ENCODE assay signal across 25 cellular contexts in the genomic region with DNA sequence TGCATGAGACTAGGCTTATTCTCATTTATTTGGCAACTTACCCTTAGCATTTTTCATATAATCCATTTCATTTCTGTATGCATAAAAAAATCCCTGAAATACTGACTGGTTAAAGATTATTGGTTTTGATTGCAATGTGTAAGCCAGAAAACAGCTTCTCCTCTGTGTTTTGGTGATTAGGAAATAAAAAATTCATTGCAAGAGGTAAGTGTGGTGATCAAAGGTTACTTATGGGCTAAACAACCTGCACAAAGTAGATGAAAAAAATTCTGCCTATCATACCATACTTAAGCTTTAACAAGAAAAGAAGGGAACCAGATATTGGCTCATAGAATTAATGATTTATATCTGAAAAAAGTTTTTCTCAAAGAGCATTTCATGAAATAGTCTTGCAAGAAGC.
"Had no signal": no experiment of that assay in that cellular context is flagged by ENCODE, and none has a peak within 500 bp of the region (broad histone marks: within the 10 kb centered on the region; RNA-seq: fewer than 3 reads in every experiment).

No MANE protein-coding gene starts in this region.

- H3K4me3 ChIP-seq: MG63, SJCRH30 had no signal

- H3K4me2 ChIP-seq: SK-N-SH had no signal

- H3K9me3 ChIP-seq: MG63, SJCRH30, SK-N-SH had no signal

- DNase-seq: IMR-90; Karpas-422; KG1; MG63; NCI-H1092; NCI-H1105 treated with DMSO at 0.1 percent for 48 hours; NCI-H1417 treated with DMSO at 0.1 percent for 48 hours; NCI-H146; NCI-H1694 treated with DMSO at 0.1 percent for 48 hours; NCI-H2029; NCI-H2081 treated with DMSO at 0.1 percent for 48 hours; NCI-H2171; NCI-H226; NCI-H446; NCI-H510A; NCI-H524 treated with DMSO at 0.1 percent for 48 hours; NCI-H69; NCI-H774; NK-92 treated with Interleukin-12 subunit alpha and Interleukin-12 subunit beta, amount 100 ng/mL, for 24 hours; PC-3; SHP77 treated with DMSO at 0.1 percent for 48 hours; SJCRH30; SK-N-SH; SW 1271 had no signal

- H3K27me3 ChIP-seq: MG63, SJCRH30 had no signal

- H3K36me3 ChIP-seq: MG63 had no signal

- H3K27ac ChIP-seq: SJCRH30 had no signal

- H3K9ac ChIP-seq: SK-N-SH had no signal

- H3K4me1 ChIP-seq: SJCRH30 had no signal

- ATAC-seq: Panc1, PC-3 had no signal
